In the genomic region with DNA sequence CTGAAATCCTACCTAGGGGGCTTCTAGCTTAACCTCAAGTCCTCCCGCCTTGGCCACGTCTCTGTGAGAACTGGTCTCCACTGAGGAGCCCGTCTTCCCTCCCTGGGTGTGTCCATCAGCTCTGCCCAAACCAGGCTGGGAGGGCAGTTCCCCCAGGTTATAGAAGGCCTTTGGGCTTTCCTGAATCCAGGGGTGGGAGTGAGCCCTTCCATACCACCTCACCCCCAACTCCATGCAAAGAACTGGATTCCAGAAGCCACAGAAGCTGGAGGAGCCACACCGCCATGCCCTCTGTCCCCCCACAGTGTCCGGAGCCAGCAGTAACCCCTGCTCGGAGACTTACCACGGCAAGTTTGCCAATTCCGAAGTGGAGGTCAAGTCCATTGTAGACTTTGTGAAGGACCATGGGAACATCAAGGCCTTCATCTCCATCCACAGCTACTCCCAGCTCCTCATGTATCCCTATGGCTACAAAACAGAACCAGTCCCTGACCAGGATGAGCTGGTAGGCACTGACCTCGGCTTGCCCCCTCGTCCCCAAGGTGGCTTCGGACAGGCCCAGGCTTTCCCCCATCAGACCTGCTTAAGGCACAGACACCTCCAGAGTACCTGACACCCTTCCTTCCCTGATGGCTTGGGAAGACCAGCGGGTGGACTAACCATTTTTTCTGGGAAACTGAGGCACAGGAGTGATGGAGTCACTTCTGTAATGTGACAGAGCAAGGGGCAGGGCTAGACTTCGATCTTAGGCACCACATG, we compare ENCODE assay signal across 29 cellular contexts. TPM values are rescaled to one million over a fixed set of nuclear protein-coding genes. Genes with fewer than 3 reads are reported as not detected.
"Had no signal": no experiment of that assay in that cellular context is flagged by ENCODE, and none has a peak within 500 bp of the region (broad histone marks: within the 10 kb centered on the region; RNA-seq: fewer than 3 reads in every experiment).

No MANE protein-coding gene starts in this region.

- H3K27ac ChIP-seq: breast epithelium, esophagus muscularis mucosa, left ventricle myocardium inferior, skin epidermis, tibial nerve had no signal

- H3K36me3 Mint-ChIP-seq: activated naive CD4-positive, alpha-beta T cell treated with anti-CD3 and anti-CD28 coated beads, Interleukin-2, amount 10 ng/mL, durations not matched to agents 7 days and 5 days; naive B cell; stimulated activated naive B cell treated with anti-CD40 and anti-IgM and Interleukin-4, amounts not matched to agents 10 μg/mL and 1 μg/mL and 100 μg/mL, for 72 hours had no signal

- H3K4me3 ChIP-seq: breast epithelium, esophagus muscularis mucosa, left ventricle myocardium inferior, skin epidermis, tibial nerve had no signal

- H3K4me3 Mint-ChIP-seq: activated CD8-positive, alpha-beta T cell treated with anti-CD3 and anti-CD28 coated beads, Interleukin-2, amount 10 ng/mL, durations not matched to agents 7 days and 5 days; activated naive CD4-positive, alpha-beta T cell treated with anti-CD3 and anti-CD28 coated beads, Interleukin-2, amount 10 ng/mL, durations not matched to agents 7 days and 5 days; central memory CD8-positive, alpha-beta T cell; mesothelial cell of epicardium; naive B cell; stimulated activated naive B cell treated with anti-CD40 and anti-IgM and Interleukin-4, amounts not matched to agents 10 μg/mL and 1 μg/mL and 100 μg/mL, for 72 hours; WTC11 had no signal

- H3K36me3 ChIP-seq: breast epithelium, esophagus muscularis mucosa, left ventricle myocardium inferior, tibial nerve had no signal

- H3K27me3 ChIP-seq: breast epithelium, esophagus muscularis mucosa, tibial nerve had no signal

- H3K4me1 Mint-ChIP-seq: activated naive CD4-positive, alpha-beta T cell treated with anti-CD3 and anti-CD28 coated beads, Interleukin-2, amount 10 ng/mL, durations not matched to agents 7 days and 5 days; central memory CD8-positive, alpha-beta T cell; naive B cell; stimulated activated naive B cell treated with anti-CD40 and anti-IgM and Interleukin-4, amounts not matched to agents 10 μg/mL and 1 μg/mL and 100 μg/mL, for 72 hours had no signal

- H3K27me3 Mint-ChIP-seq: progenitor cell of endocrine pancreas had no signal

- H3K27ac Mint-ChIP-seq: activated CD8-positive, alpha-beta T cell treated with anti-CD3 and anti-CD28 coated beads, Interleukin-2, amount 10 ng/mL, durations not matched to agents 7 days and 5 days; activated naive CD4-positive, alpha-beta T cell treated with anti-CD3 and anti-CD28 coated beads, Interleukin-2, amount 10 ng/mL, durations not matched to agents 7 days and 5 days; mesothelial cell of epicardium; naive B cell; progenitor cell of endocrine pancreas; stimulated activated naive B cell treated with anti-CD40 and anti-IgM and Interleukin-4, amounts not matched to agents 10 μg/mL and 1 μg/mL and 100 μg/mL, for 72 hours; WTC11 had no signal

- ATAC-seq: activated CD8-positive, alpha-beta T cell treated with anti-CD3 and anti-CD28 coated beads, Interleukin-2, amount 10 ng/mL, durations not matched to agents 7 days and 5 days; sciatic nerve; stimulated activated naive B cell treated with anti-CD40 and anti-IgM and Interleukin-4, amounts not matched to agents 10 μg/mL and 1 μg/mL and 100 μg/mL, for 72 hours; WTC11 had no signal

- DNase-seq: activated CD4-positive, alpha-beta T cell treated with anti-CD3 and anti-CD28 coated beads for 1 hour; activated CD8-positive, alpha-beta T cell treated with anti-CD3 and anti-CD28 coated beads, Interleukin-2, amount 10 ng/mL, durations not matched to agents 7 days and 5 days; activated gamma-delta T cell; activated naive CD4-positive, alpha-beta T cell treated with anti-CD3 and anti-CD28 coated beads, Interleukin-2, amount 10 ng/mL, durations not matched to agents 7 days and 5 days; amniotic stem cell; dermis blood vessel endothelial cell; effector CD4-positive, alpha-beta T cell; foreskin melanocyte; left ventricle myocardium inferior; naive B cell; occipital lobe; stimulated activated CD4-positive, alpha-beta T cell treated with anti-CD3 and anti-CD28 coated beads, Interleukin-4, amount 100 ng/mL, for 4 hours; stimulated activated CD8-positive, alpha-beta memory T cell treated with anti-CD3 and anti-CD28 coated beads, Interleukin-4, amount 100 ng/mL, for 48 hours; stimulated activated naive B cell treated with anti-CD40 and anti-IgM and Interleukin-4, amounts not matched to agents 10 μg/mL and 1 μg/mL and 100 μg/mL, for 72 hours; T-helper 2 cell had no signal

- H3K9me3 ChIP-seq: breast epithelium, esophagus muscularis mucosa had no signal

- H3K9me3 Mint-ChIP-seq: activated naive CD4-positive, alpha-beta T cell treated with anti-CD3 and anti-CD28 coated beads, Interleukin-2, amount 10 ng/mL, durations not matched to agents 7 days and 5 days; central memory CD8-positive, alpha-beta T cell had no signal

RNA-seq across cellular contexts. Expression of a gene that starts 4.7 kb away (rescaled TPM):
- total RNA-seq: activated CD8-positive, alpha-beta T cell treated with anti-CD3 and anti-CD28 coated beads, Interleukin-2, amount 10 ng/mL, durations not matched to agents 7 days and 5 days; dermis blood vessel endothelial cell; esophagus muscularis mucosa; left ventricle myocardium inferior; lung microvascular endothelial cell; occipital lobe; renal cortical epithelial cell; temporal lobe; ureter had no signal
- polyA plus RNA-seq: neural cell had no signal

RNA-seq across cellular contexts. Expression of a gene that starts 40.4 kb away (rescaled TPM):
- total RNA-seq: breast epithelium, dermis blood vessel endothelial cell, esophagus muscularis mucosa, left ventricle myocardium inferior, lung microvascular endothelial cell, mesothelial cell of epicardium, occipital lobe, progenitor cell of endocrine pancreas, renal cortical epithelial cell, sciatic nerve, temporal lobe, tibial nerve, WTC11 had no signal
- polyA plus RNA-seq: neural cell had no signal
